Comparison of ENCODE assay signal across 1 cellular context in genomic region chr4:54187148-54187547, GRCh38.
TF ChIP-seq lines count a peak whose summit lies in the region.

No MANE protein-coding gene starts in this region.

TF ChIP-seq in H1, 55 proteins besides CTCF, POLR2A, EP300 and RAD21:
- TF ChIP-seq EZH2 (IDR thresholded peaks at IDR 0.05; ENCODE audit: low read depth, low read length, severe bottlenecking): no peak
- no peak for TF ChIP-seq SIN3A (conservative IDR thresholded peaks at IDR 0.05 in 1 of 2, IDR thresholded peaks at IDR 0.05 in 1 of 2; ENCODE audit: low read depth in 1 of 2, low read length in 2 of 2)
- no peak for TF ChIP-seq SP1 (IDR thresholded peaks at IDR 0.05; ENCODE audit: low read depth, low read length)
- no peak for TF ChIP-seq BRCA1 (IDR thresholded peaks at IDR 0.05; ENCODE audit: low read depth, low read length)
- TF ChIP-seq EGR1 (IDR thresholded peaks at IDR 0.05; ENCODE audit: borderline replicate concordance, low read depth, low read length): no peak
- TF ChIP-seq ZNF274 (IDR thresholded peaks at IDR 0.05; ENCODE audit: borderline replicate concordance, extremely low read depth, low read length): no peak
- TF ChIP-seq ATF2 (IDR thresholded peaks at IDR 0.05; ENCODE audit: low read length): no peak
- TF ChIP-seq RNF2 (IDR thresholded peaks at IDR 0.05; ENCODE audit: borderline replicate concordance, low read depth, low read length, missing control alignments, poor library complexity, severe bottlenecking): no peak
- TF ChIP-seq NANOG (IDR thresholded peaks at IDR 0.05; ENCODE audit: insufficient read depth, low read depth, low read length, poor library complexity, severe bottlenecking): no peak
- TF ChIP-seq TCF12 (IDR thresholded peaks at IDR 0.05; ENCODE audit: low read depth, low read length): no peak
- no peak for TF ChIP-seq CBX5 (IDR thresholded peaks at IDR 0.05; ENCODE audit: low read depth, low read length)
- no peak for TF ChIP-seq CREB1 (IDR thresholded peaks at IDR 0.05)
- no peak for TF ChIP-seq PHF8 (conservative IDR thresholded peaks at IDR 0.05; ENCODE audit: low read depth, low read length)
- TF ChIP-seq SP4 (IDR thresholded peaks at IDR 0.05; ENCODE audit: low read length): no peak
- no peak for TF ChIP-seq RBBP5 (IDR thresholded peaks at IDR 0.05; ENCODE audit: borderline replicate concordance, low read depth, low read length)
- no peak for TF ChIP-seq SUZ12 (IDR thresholded peaks at IDR 0.05; ENCODE audit: low read length)
- no peak for TF ChIP-seq CHD2 (IDR thresholded peaks at IDR 0.05; ENCODE audit: low read length)
- TF ChIP-seq GTF2F1 (IDR thresholded peaks at IDR 0.05; ENCODE audit: borderline replicate concordance, low read depth, low read length): no peak
- no peak for TF ChIP-seq TAF1 (IDR thresholded peaks at IDR 0.05; ENCODE audit: low read depth, low read length)
TF ChIP-seq in H1: peak in this region for 0.
